8 cellular contexts compared by ENCODE assay signal in genomic region chr1:206219514-206220334, GRCh38. TPM values are rescaled to one million over a fixed set of nuclear protein-coding genes. Genes with fewer than 3 reads are reported as not detected.
DNase-seq lines count a peak whose midpoint lies in the region; ATAC-seq, FAIRE-seq and TF ChIP-seq lines count a peak whose summit lies in the region.
"Not testable (repeated sequence)": the region's sequence is repeated elsewhere in the genome, so short reads cannot be mapped to it uniquely, and the experiment has no call there.

No MANE protein-coding gene starts in this region.

- no CpG with 5 or more reads among the region's 13 CpGs for WGBS in IMR-90 (ENCODE audit: extremely low coverage in 2 of 2, insufficient read length in 1 of 2), 2 experiments
- WGBS in HepG2 (ENCODE audit: low lambda C conversion rate) = 0% methylated on average over 6 of the region's 13 CpGs

- H3K27ac ChIP-seq in ACC112 (ENCODE audit: low read depth, low read length); IMR-90 (ENCODE audit: insufficient read depth, low read length); astrocyte (ENCODE audit: low read depth, low read length); HepG2 (ENCODE audit: extremely low read length, insufficient read depth, low read length); upper lobe of right lung: not testable (repeated sequence)
- H3K27ac ChIP-seq in parathyroid adenoma = peak overlapping the region; percentile 42

- BruUV-seq in IMR-90 (replicated peaks; lab: Mats Ljungman, UMichigan); HepG2 (replicated peaks; lab: Mats Ljungman, UMichigan): not testable (repeated sequence)

- intact Hi-C loops in IMR-90 (cut with micrococcal nuclease); left cardiac atrium (cut with DNase I); HepG2 (cut with micrococcal nuclease; ENCODE audit: unreplicated experiment); upper lobe of right lung (cut with DNase I): not testable (repeated sequence)

- H3K14ac ChIP-seq in IMR-90 (replicated peaks; ENCODE audit: low read depth, low read length) = not testable (repeated sequence)

- H3K36me3 Mint-ChIP-seq in astrocyte (ENCODE audit: low read depth, unreplicated experiment); mesothelial cell of epicardium: not testable (repeated sequence)

- TF ChIP-seq RAD21 in IMR-90 (IDR thresholded peaks at IDR 0.05; ENCODE audit: low read length); HepG2 (CRISPR knock-in tag; IDR thresholded peaks at IDR 0.05): not testable (repeated sequence)

- not testable (repeated sequence) for H3K18ac ChIP-seq in IMR-90 (ENCODE audit: low read depth, low read length)

- not testable (repeated sequence) for H2BK15ac ChIP-seq in IMR-90 (ENCODE audit: low read depth, low read length)

- not testable (repeated sequence) for H2AK5ac ChIP-seq in IMR-90 (ENCODE audit: low read depth, low read length)

- ATAC-seq in IMR-90 (ENCODE audit: low read depth) = peak; percentile 70
- ATAC-seq in left cardiac atrium = peak; percentile 15 to 50
- ATAC-seq in HepG2 = peak; percentile 91
- peak; percentile 58 for ATAC-seq in upper lobe of right lung

- not testable (repeated sequence) for H2AFZ ChIP-seq in ACC112 (ENCODE audit: low read length, unreplicated experiment); IMR-90 (replicated peaks; ENCODE audit: low read length, poor library complexity); astrocyte (ENCODE audit: low read depth, low read length); HepG2 (ENCODE audit: low read length); parathyroid adenoma

- TF ChIP-seq EP300 in HepG2 (IDR thresholded peaks at IDR 0.05; ENCODE audit: low read depth in 2 of 2, low read length in 2 of 2); HepG2 (CRISPR knock-in tag; IDR thresholded peaks at IDR 0.05; ENCODE audit: borderline replicate concordance): not testable (repeated sequence)

- H2BK120ac ChIP-seq in IMR-90 (ENCODE audit: low read depth, low read length) = not testable (repeated sequence)

- not testable (repeated sequence) for H3K4ac ChIP-seq in IMR-90 (ENCODE audit: low read depth, low read length)

- TF ChIP-seq POLR2A in IMR-90 (IDR thresholded peaks at IDR 0.05; ENCODE audit: low read depth, low read length); HepG2 (IDR thresholded peaks at IDR 0.05; ENCODE audit: insufficient read depth in 1 of 2, low read depth in 2 of 2, low read length in 2 of 2): not testable (repeated sequence)

- H3K27me3 ChIP-seq in ACC112 (ENCODE audit: insufficient read depth, low read length); IMR-90 (ENCODE audit: control insufficient read depth, insufficient read depth, low read length); astrocyte (ENCODE audit: insufficient read depth, low read length); HepG2 (ENCODE audit: control insufficient read depth in 1 of 2, insufficient read depth in 2 of 2, low read length in 2 of 2); parathyroid adenoma (ENCODE audit: control insufficient read depth, insufficient read depth, low read length); upper lobe of right lung: not testable (repeated sequence)

- CTCF ChIA-PET in IMR-90 (lab: Yijun Ruan, JAX); HepG2 (lab: Yijun Ruan, JAX; ENCODE audit: low intra/inter-chr PET ratio, low total read pairs): not testable (repeated sequence)

- FAIRE-seq in astrocyte (lab: Jason Lieb, UNC); HepG2 (lab: Jason Lieb, UNC): not testable (repeated sequence)

- not testable (repeated sequence) for DNase-seq in IMR-90; astrocyte (ENCODE audit: low read depth); left cardiac atrium; HepG2 (ENCODE audit: low spot score); mesothelial cell of epicardium (ENCODE audit: low spot score in 2 of 2, unreplicated experiment in 2 of 2); upper lobe of right lung

- H3K4me1 ChIP-seq in ACC112 (ENCODE audit: control insufficient read depth, insufficient read depth, low read length, unreplicated experiment); IMR-90 (ENCODE audit: control insufficient read depth, insufficient read depth, low read length); astrocyte (ENCODE audit: insufficient read depth, low read length); HepG2 (ENCODE audit: insufficient read depth, low read length); parathyroid adenoma; upper lobe of right lung: not testable (repeated sequence)

- not testable (repeated sequence) for H2AK9ac ChIP-seq in IMR-90 (replicated peaks; ENCODE audit: low read depth, low read length, poor library complexity)

- H4K20me1 ChIP-seq in IMR-90 (ENCODE audit: insufficient read depth, low read length); astrocyte (ENCODE audit: insufficient read depth, low read length); HepG2 (ENCODE audit: insufficient read depth, low read length): not testable (repeated sequence)

- not testable (repeated sequence) for TF ChIP-seq CTCF in IMR-90 (conservative IDR thresholded peaks at IDR 0.05; ENCODE audit: low read depth, low read length); astrocyte (IDR thresholded peaks at IDR 0.05; ENCODE audit: insufficient read depth, low read depth, low read length); HepG2 (CRISPR knock-in tag; IDR thresholded peaks at IDR 0.05); mesothelial cell of epicardium (IDR thresholded peaks at IDR 0.05; ENCODE audit: unreplicated experiment); parathyroid adenoma (IDR thresholded peaks at IDR 0.05); upper lobe of right lung (IDR thresholded peaks at IDR 0.05)

- not testable (repeated sequence) for H3K56ac ChIP-seq in IMR-90 (ENCODE audit: extremely low read depth, insufficient read depth, low read length)

- H3K79me2 ChIP-seq in ACC112 (ENCODE audit: control insufficient read depth, insufficient read depth, low read length, unreplicated experiment); astrocyte (ENCODE audit: insufficient read depth, low read length); HepG2 (ENCODE audit: insufficient read depth, low read length); parathyroid adenoma: not testable (repeated sequence)

- in situ Hi-C loops in IMR-90 (cut with MboI; ENCODE audit: low sequenced_read_pairs); HepG2 (cut with HindIII; ENCODE audit: extremely low pct_ligation_motif_present, low pct_unique_long_range_greater_than_20kb): not testable (repeated sequence)

- not testable (repeated sequence) for H2BK5ac ChIP-seq in IMR-90 (ENCODE audit: low read depth, low read length, poor library complexity, severe bottlenecking)

- not testable (repeated sequence) for H3K9me1 ChIP-seq in IMR-90 (ENCODE audit: insufficient read depth, low read length)

- not testable (repeated sequence) for H3K9me3 Mint-ChIP-seq in astrocyte (ENCODE audit: unreplicated experiment); mesothelial cell of epicardium

- H3K23ac ChIP-seq in IMR-90 (ENCODE audit: low read depth, low read length) = not testable (repeated sequence)

- H3K27ac Mint-ChIP-seq in astrocyte (ENCODE audit: unreplicated experiment) = not testable (repeated sequence)
- peak overlapping the region; percentile 83 for H3K27ac Mint-ChIP-seq in mesothelial cell of epicardium

- not testable (repeated sequence) for H3K4me3 Mint-ChIP-seq in astrocyte (ENCODE audit: unreplicated experiment); mesothelial cell of epicardium

- H3K36me3 ChIP-seq in ACC112 (ENCODE audit: insufficient read depth, low read length); IMR-90 (ENCODE audit: control insufficient read depth, insufficient read depth, low read length); astrocyte (ENCODE audit: insufficient read depth, low read length); HepG2 (replicated peaks in 1 of 2; ENCODE audit: control insufficient read depth in 1 of 2, insufficient read depth in 2 of 2, low read length in 2 of 2); parathyroid adenoma (ENCODE audit: control insufficient read depth, insufficient read depth, low read length); upper lobe of right lung: not testable (repeated sequence)

- 0 out of 2 replicates have a peak overlapping the region, but pooled peaks have one; percentile 6 for H3K4me3 ChIP-seq in ACC112 (ENCODE audit: low read depth, low read length)
- H3K4me3 ChIP-seq in IMR-90 (ENCODE audit: insufficient read depth, low read depth, low read length); astrocyte (ENCODE audit: insufficient read depth, low read depth, low read length); parathyroid adenoma (ENCODE audit: low read depth, low read length); upper lobe of right lung: not testable (repeated sequence)
- H3K4me3 ChIP-seq in HepG2 (replicated peaks in 1 of 3; ENCODE audit: insufficient read depth in 1 of 3, low read depth in 2 of 3, low read length in 3 of 3) = peak overlapping the region in 1 of 3 experiments; percentile 33; a peak in 2 of 6 replicates

- H4K8ac ChIP-seq in IMR-90 (ENCODE audit: low read depth in 2 of 2, low read length in 2 of 2) = not testable (repeated sequence)

- H3K9ac ChIP-seq in IMR-90 (ENCODE audit: low read depth, low read length); astrocyte (ENCODE audit: low read length); HepG2 (ENCODE audit: insufficient read depth, low read depth, low read length); parathyroid adenoma: not testable (repeated sequence)

- H3K79me1 ChIP-seq in IMR-90 (ENCODE audit: low read depth in 1 of 2, low read length in 2 of 2) = not testable (repeated sequence)

- not testable (repeated sequence) for H4K5ac ChIP-seq in IMR-90 (ENCODE audit: low read depth, low read length)

- dilution Hi-C loops in IMR-90 (cut with HindIII; ENCODE audit: low sequenced_read_pairs, unreplicated experiment) = not testable (repeated sequence)

- POLR2A ChIA-PET in IMR-90 (lab: Charles Lee; ENCODE audit: unreplicated experiment); HepG2 (lab: Yijun Ruan, JAX): not testable (repeated sequence)

- not testable (repeated sequence) for H3K9me3 ChIP-seq in IMR-90 (ENCODE audit: control insufficient read depth, insufficient read depth, low read length); astrocyte (ENCODE audit: insufficient read depth, low read depth, low read length); HepG2 (ENCODE audit: low read length); parathyroid adenoma (ENCODE audit: control insufficient read depth, low read length); upper lobe of right lung

- not testable (repeated sequence) for H2BK20ac ChIP-seq in IMR-90 (ENCODE audit: low read depth, low read length)

- H3K4me1 Mint-ChIP-seq in astrocyte (ENCODE audit: low read depth, unreplicated experiment); mesothelial cell of epicardium: not testable (repeated sequence)

- peak overlapping the region; percentile 88 for H3K4me2 ChIP-seq in IMR-90 (ENCODE audit: low read depth, low read length)
- peak overlapping the region; percentile 66 for H3K4me2 ChIP-seq in astrocyte (ENCODE audit: low read length)
- peak overlapping the region; percentile 42 for H3K4me2 ChIP-seq in HepG2 (ENCODE audit: low read depth, low read length)
- not testable (repeated sequence) for H3K4me2 ChIP-seq in parathyroid adenoma (ENCODE audit: low read length)

- not testable (repeated sequence) for H3K27me3 Mint-ChIP-seq in astrocyte (ENCODE audit: low read depth, unreplicated experiment); mesothelial cell of epicardium (ENCODE audit: low read depth)

- not testable (repeated sequence) for H4K91ac ChIP-seq in IMR-90 (ENCODE audit: insufficient read depth, low read depth, low read length)

RNA-seq across cellular contexts. Expression of gene SRGAP2, which starts 16.4 kb away (rescaled TPM):
- 33.3 and 50.3 TPM in 2 replicates for total RNA-seq in IMR-90 (2012; rRNA removed)
- polyA plus RNA-seq in IMR-90 (2012; rRNA removed) = 19.7 and 20.7 TPM in 2 replicates
- 8.1 and 12.3 TPM in 2 replicates for polyA plus RNA-seq in IMR-90 (2012; cell fraction: cytosol; rRNA removed)
- 46.8 and 67.8 TPM in 2 replicates for polyA plus RNA-seq in IMR-90 (2012; cell fraction: nucleus; rRNA removed; ENCODE audit: low replicate concordance)
- 116 and 129 TPM in 2 replicates for total RNA-seq in astrocyte
- 10 to 100 TPM; 31.3 to 31.9 TPM for total RNA-seq in left cardiac atrium
- total RNA-seq in HepG2 (2016; rRNA removed; fragmentation: Illumina TruSeq; extraction: Trizol) = 24.0 and 25.2 TPM in 2 replicates
- total RNA-seq in HepG2 (2016; cell fraction: cytosol; rRNA removed; fragmentation: Illumina TruSeq; extraction: Trizol; ENCODE audit: low read depth) = 5.7 and 6.3 TPM in 2 replicates
- 18.9 and 23.5 TPM in 2 replicates for total RNA-seq in HepG2 (2016; cell fraction: insoluble cytoplasmic fraction; rRNA removed; fragmentation: Illumina TruSeq; extraction: Trizol)
- total RNA-seq in HepG2 (2016; cell fraction: membrane; rRNA removed; fragmentation: Illumina TruSeq; extraction: Trizol) = 15.8 TPM in 2 replicates
- 48.6 and 58.1 TPM in 2 replicates for total RNA-seq in HepG2 (2016; cell fraction: nucleus; rRNA removed; fragmentation: Illumina TruSeq; extraction: Trizol)
- 10.0 and 11.5 TPM in 2 replicates for polyA plus RNA-seq in HepG2 (2011; rRNA removed)
- polyA plus RNA-seq in HepG2 (2011; cell fraction: cytosol; rRNA removed) = 6.9 and 8.6 TPM in 2 replicates
- polyA plus RNA-seq in HepG2 (2011; cell fraction: nucleus; rRNA removed) = 65.0 and 69.3 TPM in 2 replicates
- 22.0 and 24.4 TPM in 2 replicates for polyA plus RNA-seq in HepG2 (2012)
- polyA plus RNA-seq in HepG2 (2016; cell fraction: cytosol; fragmentation: Illumina TruSeq; extraction: Trizol; ENCODE audit: low read depth) = 1.1 TPM in 2 replicates
- 16.9 and 21.4 TPM in 2 replicates for polyA plus RNA-seq in HepG2 (2016; cell fraction: insoluble cytoplasmic fraction; fragmentation: Illumina TruSeq; extraction: Trizol; ENCODE audit: low read depth)
- polyA plus RNA-seq in HepG2 (2016; cell fraction: membrane; fragmentation: Illumina TruSeq; extraction: Trizol; ENCODE audit: low read depth) = 5.0 and 5.1 TPM in 2 replicates
- polyA plus RNA-seq in HepG2 (2016; cell fraction: nucleus; fragmentation: Illumina TruSeq; extraction: Trizol; ENCODE audit: insufficient read depth, low read depth) = 50.7 and 50.9 TPM in 2 replicates
- 29.3 and 38.3 TPM in 2 replicates for polyA minus RNA-seq in HepG2 (2011; rRNA and poly(A)+ RNA removed; ENCODE audit: low replicate concordance)
- 19.2 and 22.7 TPM in 2 replicates for polyA minus RNA-seq in HepG2 (2011; cell fraction: cytosol; rRNA and poly(A)+ RNA removed)
- 95.4 and 97.9 TPM in 2 replicates for polyA minus RNA-seq in HepG2 (2011; cell fraction: nucleus; rRNA and poly(A)+ RNA removed)
- 50.7 to 54.2 TPM (median 50.9 TPM) in 3 replicates for total RNA-seq in mesothelial cell of epicardium
- total RNA-seq in upper lobe of right lung = 77.1 TPM

RNA-seq across cellular contexts. Expression of gene FAM72A, which starts 17.1 kb away (rescaled TPM):
- total RNA-seq in IMR-90 (2012; rRNA removed) (2.2 and 4.2 TPM in 2 replicates), astrocyte (8.4 and 8.8 TPM in 2 replicates), left cardiac atrium (1 to 10 TPM; 1.5 to 2.0 TPM), HepG2 (2016; rRNA removed; fragmentation: Illumina TruSeq; extraction: Trizol) (7.1 and 10.1 TPM in 2 replicates), mesothelial cell of epicardium (1.7 to 2.5 TPM (median 2.0 TPM) in 3 replicates), upper lobe of right lung (4.4 TPM)
- polyA plus RNA-seq in IMR-90 (2012; rRNA removed) (3.8 and 5.0 TPM in 2 replicates), HepG2 (2011; rRNA removed) (4.4 and 11.1 TPM in 2 replicates)
- polyA plus RNA-seq in IMR-90 (2012; cell fraction: cytosol; rRNA removed) = 2.3 and 2.4 TPM in 2 replicates
- polyA plus RNA-seq in IMR-90 (2012; cell fraction: nucleus; rRNA removed; ENCODE audit: low replicate concordance) = 2.4 and 6.2 TPM in 2 replicates
- 1.9 and 3.7 TPM in 2 replicates for total RNA-seq in HepG2 (2016; cell fraction: cytosol; rRNA removed; fragmentation: Illumina TruSeq; extraction: Trizol; ENCODE audit: low read depth)
- total RNA-seq in HepG2 (2016; cell fraction: insoluble cytoplasmic fraction; rRNA removed; fragmentation: Illumina TruSeq; extraction: Trizol) = 8.9 and 9.1 TPM in 2 replicates
- total RNA-seq in HepG2 (2016; cell fraction: membrane; rRNA removed; fragmentation: Illumina TruSeq; extraction: Trizol) = 6.5 and 7.4 TPM in 2 replicates
- total RNA-seq in HepG2 (2016; cell fraction: nucleus; rRNA removed; fragmentation: Illumina TruSeq; extraction: Trizol) = 7.1 and 8.4 TPM in 2 replicates
- polyA plus RNA-seq in HepG2 (2011; cell fraction: cytosol; rRNA removed) = 4.3 and 4.5 TPM in 2 replicates
- polyA plus RNA-seq in HepG2 (2011; cell fraction: nucleus; rRNA removed) = 4.7 and 5.1 TPM in 2 replicates
- 4.0 and 6.9 TPM in 2 replicates for polyA plus RNA-seq in HepG2 (2012)
- polyA plus RNA-seq in HepG2 (2016; cell fraction: cytosol; fragmentation: Illumina TruSeq; extraction: Trizol; ENCODE audit: low read depth) = 1.6 and 2.2 TPM in 2 replicates
- 14.1 and 14.9 TPM in 2 replicates for polyA plus RNA-seq in HepG2 (2016; cell fraction: insoluble cytoplasmic fraction; fragmentation: Illumina TruSeq; extraction: Trizol; ENCODE audit: low read depth)
- 3.7 and 4.4 TPM in 2 replicates for polyA plus RNA-seq in HepG2 (2016; cell fraction: membrane; fragmentation: Illumina TruSeq; extraction: Trizol; ENCODE audit: low read depth)
- polyA plus RNA-seq in HepG2 (2016; cell fraction: nucleus; fragmentation: Illumina TruSeq; extraction: Trizol; ENCODE audit: insufficient read depth, low read depth) = 14.2 and 15.7 TPM in 2 replicates
- polyA minus RNA-seq in HepG2 (2011; rRNA and poly(A)+ RNA removed; ENCODE audit: low replicate concordance) = 5.4 and 26.5 TPM in 2 replicates
- 3.6 and 5.5 TPM in 2 replicates for polyA minus RNA-seq in HepG2 (2011; cell fraction: cytosol; rRNA and poly(A)+ RNA removed)
- 5.5 and 11.1 TPM in 2 replicates for polyA minus RNA-seq in HepG2 (2011; cell fraction: nucleus; rRNA and poly(A)+ RNA removed)

Comparison
In these comparisons a context has a peak if more than half of its experiments do, and no peak if none do; other contexts are left out.
1. ATAC-seq: peak in every context shown above with its lines; median percentile 91 in HepG2; 70 in IMR-90; 58 in upper lobe of right lung; 32 in left cardiac atrium.